8 cellular contexts compared by ENCODE assay signal in the genomic region with DNA sequence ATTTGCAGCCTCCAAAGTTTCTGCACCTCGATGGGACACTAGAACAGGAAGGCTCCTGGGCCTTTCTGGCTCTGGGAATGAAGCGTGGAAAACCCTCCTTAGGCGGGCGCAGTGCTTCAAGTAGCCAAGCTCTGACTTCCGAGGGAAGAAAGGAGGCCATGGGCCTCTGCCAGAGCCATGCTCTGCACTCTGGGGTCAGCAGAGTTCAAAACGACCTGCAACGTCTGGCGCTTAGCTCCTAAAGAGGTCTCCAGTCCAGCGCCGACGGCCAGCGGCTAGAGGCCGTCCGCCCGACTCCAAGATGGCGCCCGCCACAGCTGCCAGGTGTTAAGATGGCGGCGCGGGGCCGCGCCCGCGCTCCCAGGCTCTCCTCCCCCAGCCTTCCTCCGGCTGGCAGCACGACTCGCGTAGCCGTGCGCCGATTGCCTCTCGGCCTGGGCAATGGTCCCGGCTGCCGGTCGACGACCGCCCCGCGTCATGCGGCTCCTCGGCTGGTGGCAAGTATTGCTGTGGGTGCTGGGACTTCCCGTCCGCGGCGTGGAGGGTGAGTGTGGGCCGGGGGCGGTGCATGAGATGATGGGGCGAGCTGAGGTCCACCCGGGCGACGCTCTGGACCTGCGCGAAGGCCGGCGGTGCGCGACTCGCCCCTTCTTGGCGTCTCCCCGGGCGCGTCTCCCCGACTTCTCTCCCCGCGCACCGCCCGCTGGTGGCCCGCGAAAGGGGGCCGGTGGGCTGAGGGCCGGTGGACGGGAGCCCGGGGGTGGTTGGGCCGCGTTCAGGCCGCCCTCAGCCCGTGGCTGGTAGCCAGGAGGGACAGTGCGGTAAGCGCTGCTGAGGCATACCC. TPM values are rescaled to one million over a fixed set of nuclear protein-coding genes. Genes with fewer than 3 reads are reported as not detected.
DNase-seq lines count a peak whose midpoint lies in the region; ATAC-seq and TF ChIP-seq lines count a peak whose summit lies in the region.

A gene with protein sequence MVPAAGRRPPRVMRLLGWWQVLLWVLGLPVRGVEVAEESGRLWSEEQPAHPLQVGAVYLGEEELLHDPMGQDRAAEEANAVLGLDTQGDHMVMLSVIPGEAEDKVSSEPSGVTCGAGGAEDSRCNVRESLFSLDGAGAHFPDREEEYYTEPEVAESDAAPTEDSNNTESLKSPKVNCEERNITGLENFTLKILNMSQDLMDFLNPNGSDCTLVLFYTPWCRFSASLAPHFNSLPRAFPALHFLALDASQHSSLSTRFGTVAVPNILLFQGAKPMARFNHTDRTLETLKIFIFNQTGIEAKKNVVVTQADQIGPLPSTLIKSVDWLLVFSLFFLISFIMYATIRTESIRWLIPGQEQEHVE (plus strand): TSS at position 385 of the 844 bp plus-strand sequence. CDS start 57 bp downstream, at position 442.

- intact Hi-C loops in mammary epithelial cell (cut with micrococcal nuclease): loop anchor here (2.0 kb wide), 1 partner anchor 29 kb away; a partner anchor contains a TSS

- peak within 1 kb of the TSS; percentile 75 for H3K27ac ChIP-seq in mammary epithelial cell (ENCODE audit: insufficient read depth, low read depth, low read length)

- H3K79me2 ChIP-seq in mammary epithelial cell (ENCODE audit: insufficient read depth, low read length): peaks cover 26% of the 10 kb centered on the region

- dilution Hi-C loops in mammary epithelial cell (cut with HindIII; ENCODE audit: low sequenced_read_pairs): no loop called here

- H3K4me3 ChIP-seq in WI38 (ENCODE audit: low read depth, low read length) (peak within 1 kb of the TSS; percentile 80), mammary epithelial cell (replicated peaks in 1 of 3; ENCODE audit: insufficient read depth in 1 of 3, low read depth in 2 of 3, low read length in 3 of 3) (peak within 1 kb of the TSS; percentile 63 to 96 (median 68))

- peak within 1 kb of the TSS; percentile 72 for H3K9ac ChIP-seq in mammary epithelial cell (ENCODE audit: insufficient read depth, low read length)

- CTCF ChIA-PET in mammary epithelial cell (lab: Charles Lee; ENCODE audit: low non-redundant PET): no interaction called here

- H3K4me2 ChIP-seq in mammary epithelial cell (ENCODE audit: insufficient read depth, low read depth, low read length): peak within 1 kb of the TSS; percentile 78

- no peaks in the 10 kb centered on the region for H4K20me1 ChIP-seq in mammary epithelial cell (ENCODE audit: insufficient read depth, low read length)

- in situ Hi-C loops in mammary epithelial cell (cut with MboI; ENCODE audit: low sequenced_read_pairs in 2 of 2): no loop called here

- 1% methylated on average over 20 of the region's 79 CpGs for WGBS in mammary epithelial cell (ENCODE audit: low coverage, missing lambda C conversion rate)

- peak within 1 kb of the TSS; percentile 100 for H2AFZ ChIP-seq in mammary epithelial cell (ENCODE audit: low read depth, low read length)

- TSS peak; percentile 23 for BruUV-seq in mammary epithelial cell (replicated peaks; lab: Mats Ljungman, UMichigan)

- H3K27me3 ChIP-seq in mammary epithelial cell (ENCODE audit: insufficient read depth, low read length): no peaks in the 10 kb centered on the region

- peak; percentile 77 for DNase-seq in SIG-M5 treated with dmso at 0.1 percent for 504 hours (lab: John Stamatoyannopoulos, UW; ENCODE audit: unreplicated experiment)
- DNase-seq in SIG-M5 (lab: John Stamatoyannopoulos, UW): no peak
- DNase-seq in NCI-H2171 (lab: John Stamatoyannopoulos, UW): peak; percentile 54
- DNase-seq in mammary epithelial cell: peak; percentile 81
- peak; percentile 94 for DNase-seq in iPS-NIHi7 (ENCODE audit: extremely low spot score)
- DNase-seq in smooth muscle cell of the brain vasculature (ENCODE audit: low read depth, low spot score): peak; percentile 57

- ATAC-seq in HG03025 (IDR thresholded peaks at IDR 0.05; ENCODE audit: low FRiP score, unreplicated experiment): peak; percentile 81

- H3K36me3 ChIP-seq in mammary epithelial cell (ENCODE audit: insufficient read depth, low read length): no peaks in the 10 kb centered on the region

- peaks cover 13% of the 10 kb centered on the region for H3K4me1 ChIP-seq in mammary epithelial cell (ENCODE audit: insufficient read depth, low read length)

- no peaks in the 10 kb centered on the region for H3K9me3 ChIP-seq in mammary epithelial cell (replicated peaks; ENCODE audit: insufficient read depth, low read length)

- TF ChIP-seq CTCF in WI38 (IDR thresholded peaks at IDR 0.05; ENCODE audit: low read depth, low read length) (no peak), mammary epithelial cell (conservative IDR thresholded peaks at IDR 0.05 in 1 of 2, IDR thresholded peaks at IDR 0.05 in 1 of 2; ENCODE audit: extremely low read depth in 1 of 2, insufficient read depth in 1 of 2, low read depth in 1 of 2, low read length in 2 of 2) (no peak)

RNA-seq across cellular contexts. Expression of the gene that starts here (rescaled TPM):
- 10 to 100 TPM; 30.4 to 43.0 TPM for total RNA-seq in mammary epithelial cell
- polyA plus RNA-seq in mammary epithelial cell: 42.0 TPM
- 13.7 TPM for polyA minus RNA-seq in mammary epithelial cell
